8 cellular contexts compared by ENCODE assay signal in genomic region chr9:123544007-123544827, GRCh38.
DNase-seq lines count a peak whose midpoint lies in the region; ATAC-seq and TF ChIP-seq lines count a peak whose summit lies in the region.

No MANE protein-coding gene starts in this region.

- H3K79me2 ChIP-seq in mammary epithelial cell (ENCODE audit: insufficient read depth, low read length), result no peaks in the 10 kb centered on the region

- TF ChIP-seq POLR2A in lower leg skin (IDR thresholded peaks at IDR 0.05), result no peak

- BruUV-seq in mammary epithelial cell (replicated peaks; lab: Mats Ljungman, UMichigan), result no TSS peak

- no peak overlapping the region for H3K9ac ChIP-seq in mammary epithelial cell (ENCODE audit: insufficient read depth, low read length)

- in situ Hi-C loops in mammary epithelial cell (cut with MboI; ENCODE audit: low sequenced_read_pairs in 2 of 2), result loop anchor here (25.0 kb wide), 1 partner anchor 493 kb away; no protein-coding TSS in a partner anchor

- intact Hi-C loops in mammary epithelial cell (cut with micrococcal nuclease), result loop anchor here (1.0 to 2.0 kb wide), 2 partner anchors 497 to 569 kb away; no protein-coding TSS in a partner anchor
- intact Hi-C loops in left lung (cut with DNase I), result loop anchor here in 1 of 2 donors (10.0 kb wide), 1 partner anchor 501 kb away; no protein-coding TSS in a partner anchor
- intact Hi-C loops in lower leg skin (cut with DNase I; ENCODE audit: low total_unique reads), result no loop called here

- dilution Hi-C loops in mammary epithelial cell (cut with HindIII; ENCODE audit: low sequenced_read_pairs), result no loop called here

- H3K27me3 ChIP-seq in mammary epithelial cell (ENCODE audit: insufficient read depth, low read length) (no peaks in the 10 kb centered on the region), left lung (peaks cover 0 to 8% of the 10 kb centered on the region in 2 donors)
- no peaks in the 10 kb centered on the region for H3K27me3 ChIP-seq in effector memory CD4-positive, alpha-beta T cell (replicated peaks; ENCODE audit: control insufficient read depth, insufficient read depth, low read length, poor library complexity, severe bottlenecking)

- no peaks in the 10 kb centered on the region for H4K20me1 ChIP-seq in mammary epithelial cell (ENCODE audit: insufficient read depth, low read length)

- H3K27ac ChIP-seq in mammary epithelial cell (ENCODE audit: insufficient read depth, low read depth, low read length) (no peak overlapping the region), left lung (no peak overlapping the region)
- H3K27ac ChIP-seq in effector memory CD4-positive, alpha-beta T cell (ENCODE audit: insufficient read depth, low read length, poor library complexity, severe bottlenecking), result no peak overlapping the region

- H3K4me3 ChIP-seq in mammary epithelial cell (replicated peaks in 1 of 3; ENCODE audit: insufficient read depth in 1 of 3, low read depth in 2 of 3, low read length in 3 of 3) (no peak overlapping the region), left lung (no peak overlapping the region), lower leg skin (ENCODE audit: low read depth, poor library complexity, severe bottlenecking) (no peak overlapping the region)
- H3K4me3 ChIP-seq in effector memory CD4-positive, alpha-beta T cell (ENCODE audit: insufficient read depth, low read depth, low read length, poor library complexity, severe bottlenecking), result no peak overlapping the region

- CTCF ChIA-PET in mammary epithelial cell (lab: Charles Lee; ENCODE audit: low non-redundant PET), result no interaction called here

- no peak overlapping the region for H3K4me2 ChIP-seq in mammary epithelial cell (ENCODE audit: insufficient read depth, low read depth, low read length)

- H2AFZ ChIP-seq in mammary epithelial cell (ENCODE audit: low read depth, low read length), result no peak overlapping the region

- WGBS in mammary epithelial cell (ENCODE audit: low coverage, missing lambda C conversion rate), result 74% methylated on average over 3 of the region's 3 CpGs
- WGBS in lower leg skin, 2 donors, result 60 to 61% methylated on average over 3 of the region's 3 CpGs

- DNase-seq in AML-193 (lab: John Stamatoyannopoulos, UW) (peak; percentile 16 to 37), NCI-H460 (ENCODE audit: extremely low read depth, low read depth) (peak; percentile 33), mammary epithelial cell (no peak), left lung (no peak), lower leg skin (ENCODE audit: low spot score in 2 of 2) (no peak)
- DNase-seq in effector memory CD4-positive, alpha-beta T cell, result no peak

- H3K9me3 ChIP-seq in mammary epithelial cell (replicated peaks; ENCODE audit: insufficient read depth, low read length) (no peaks in the 10 kb centered on the region), left lung (no peaks in the 10 kb centered on the region)
- no peaks in the 10 kb centered on the region for H3K9me3 ChIP-seq in effector memory CD4-positive, alpha-beta T cell (ENCODE audit: control insufficient read depth, low read length)

- H3K4me1 ChIP-seq in mammary epithelial cell (ENCODE audit: insufficient read depth, low read length) (no peaks in the 10 kb centered on the region), left lung (no peaks in the 10 kb centered on the region)
- H3K4me1 ChIP-seq in effector memory CD4-positive, alpha-beta T cell (ENCODE audit: control insufficient read depth, insufficient read depth, low read length, poor library complexity, severe bottlenecking), result no peaks in the 10 kb centered on the region

- peak; percentile 82 for ATAC-seq in left lung
- no peak for ATAC-seq in HG02885 (IDR thresholded peaks at IDR 0.05; ENCODE audit: poor library complexity, unreplicated experiment)

- TF ChIP-seq CTCF in GM12874 (IDR thresholded peaks at IDR 0.05; ENCODE audit: insufficient read depth, low read depth, low read length) (peak; percentile 59), mammary epithelial cell (conservative IDR thresholded peaks at IDR 0.05 in 1 of 2, IDR thresholded peaks at IDR 0.05 in 1 of 2; ENCODE audit: extremely low read depth in 1 of 2, insufficient read depth in 1 of 2, low read depth in 1 of 2, low read length in 2 of 2) (peak; percentile 84 to 86), left lung (IDR thresholded peaks at IDR 0.05) (peak; percentile 60 to 81), lower leg skin (IDR thresholded peaks at IDR 0.05) (peak in 1 of 3 donors; percentile 45)

- H3K36me3 ChIP-seq in mammary epithelial cell (ENCODE audit: insufficient read depth, low read length) (no peaks in the 10 kb centered on the region), left lung (no peaks in the 10 kb centered on the region)
- H3K36me3 ChIP-seq in effector memory CD4-positive, alpha-beta T cell (ENCODE audit: control insufficient read depth, insufficient read depth, low read length), result no peaks in the 10 kb centered on the region

Comparison
In these comparisons a context has a peak if more than half of its experiments do, and no peak if none do; other contexts are left out.
1. DNase-seq: peak in AML-193 (2 of 2) and NCI-H460 (single experiment); none in mammary epithelial cell (single experiment), left lung (0 of 2), effector memory CD4-positive, alpha-beta T cell (0 of 3) and lower leg skin (0 of 2).